In the genomic region with DNA sequence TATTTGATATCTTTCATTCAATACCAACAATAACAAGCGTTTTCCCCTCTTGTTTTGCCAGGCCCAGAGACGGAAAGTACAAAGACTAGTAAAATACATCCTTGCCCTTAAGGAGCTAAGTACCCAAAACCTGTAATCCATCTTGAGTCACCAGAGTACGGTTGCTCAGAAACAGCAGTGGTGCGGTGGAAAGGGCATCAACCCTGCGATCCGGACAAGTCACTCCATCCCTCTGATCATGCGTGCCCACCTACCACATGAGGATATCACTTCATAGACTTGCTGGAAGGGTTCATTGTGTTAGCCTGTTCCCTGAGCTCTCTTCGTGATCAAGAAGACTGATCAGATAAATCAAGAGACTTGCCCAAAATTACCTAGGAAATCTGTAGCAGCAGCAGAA, we compare ENCODE assay signal across 9 cellular contexts. TPM values are rescaled to one million over a fixed set of nuclear protein-coding genes. Genes with fewer than 3 reads are reported as not detected.
DNase-seq lines count a peak whose midpoint lies in the region; ATAC-seq and TF ChIP-seq lines count a peak whose summit lies in the region.
"Had no signal": no experiment of that assay in that cellular context is flagged by ENCODE, and none has a peak within 500 bp of the region (broad histone marks: within the 10 kb centered on the region; RNA-seq: fewer than 3 reads in every experiment).

No MANE protein-coding gene starts in this region.

- no peak overlapping the region for H3K9ac ChIP-seq in fibroblast of lung (ENCODE audit: insufficient read depth, low read length)

- peaks cover 36% of the 10 kb centered on the region for H3K36me3 ChIP-seq in PC-9 (ENCODE audit: low read depth)
- peaks cover 10% of the 10 kb centered on the region for H3K36me3 ChIP-seq in fibroblast of lung (ENCODE audit: control insufficient read depth, insufficient read depth, low read length)

- H3K9me3 Mint-ChIP-seq in activated naive CD4-positive, alpha-beta T cell treated with anti-CD3 and anti-CD28 coated beads for 36 hours = peaks cover 2% of the 10 kb centered on the region
- H3K9me3 Mint-ChIP-seq in stimulated activated naive CD8-positive, alpha-beta T cell treated with anti-CD3 and anti-CD28 coated beads, Interleukin-15, amount 100 ng/mL, for 72 hours = no peaks in the 10 kb centered on the region

- peak overlapping the region; percentile 93 for H3K4me3 Mint-ChIP-seq in activated naive CD4-positive, alpha-beta T cell treated with anti-CD3 and anti-CD28 coated beads for 36 hours
- peak overlapping the region; percentile 83 to 91 for H3K4me3 Mint-ChIP-seq in stimulated activated naive CD8-positive, alpha-beta T cell treated with anti-CD3 and anti-CD28 coated beads, Interleukin-15, amount 100 ng/mL, for 72 hours

- intact Hi-C loops in activated naive CD4-positive, alpha-beta T cell treated with anti-CD3 and anti-CD28 coated beads for 36 hours (cut with micrococcal nuclease) = loop anchor here (2.0 kb wide), 2 partner anchors 139 to 211 kb away; no protein-coding TSS in a partner anchor
- intact Hi-C loops in PC-9 (cut with micrococcal nuclease; ENCODE audit: unreplicated experiment) = no loop called here

- no peaks in the 10 kb centered on the region for H3K9me3 ChIP-seq in PC-9 (ENCODE audit: insufficient read depth, low read depth)
- no peaks in the 10 kb centered on the region for H3K9me3 ChIP-seq in fibroblast of lung (ENCODE audit: control insufficient read depth, insufficient read depth, low read depth, low read length)

- CTCF ChIA-PET in activated naive CD4-positive, alpha-beta T cell treated with anti-CD3 and anti-CD28 coated beads for 36 hours (lab: Charles Lee) = interaction anchor here (0.7 to 1.7 kb wide), 6 partner anchors 10 to 336 kb away, joined by 3 to 6 read pairs (median 3); no protein-coding TSS in a partner anchor
- CTCF ChIA-PET in PC-9 (lab: Charles Lee) = no interaction called here

- DNase-seq in activated naive CD4-positive, alpha-beta T cell treated with anti-CD3 and anti-CD28 coated beads for 36 hours = no peak
- no peak for DNase-seq in activated naive CD4-positive, alpha-beta T cell treated with Interleukin-2 at 50 U/mL for 16 hours
- DNase-seq in PC-9 = no peak
- DNase-seq in fibroblast of lung (ENCODE audit: low read depth in 2 of 2) = no peak
- DNase-seq in stimulated activated naive CD8-positive, alpha-beta T cell treated with anti-CD3 and anti-CD28 coated beads, Interleukin-15, amount 100 ng/mL, for 72 hours = no peak
- DNase-seq in kidney tubule cell (ENCODE audit: low spot score) = no peak
- DNase-seq: stimulated activated CD4-positive, alpha-beta T cell treated with anti-CD3 and anti-CD28 coated beads, Interleukin-15, amount 100 ng/mL, for 24 hours had no signal

- no peak for ATAC-seq in stimulated activated naive CD8-positive, alpha-beta T cell treated with anti-CD3 and anti-CD28 coated beads, Interleukin-15, amount 100 ng/mL, for 72 hours
- ATAC-seq in HG02938 (IDR thresholded peaks at IDR 0.05; ENCODE audit: unreplicated experiment) (no peak), GM21619 (IDR thresholded peaks at IDR 0.05; ENCODE audit: unreplicated experiment) (no peak)

- BruUV-seq in PC-9 (replicated peaks; lab: Mats Ljungman, UMichigan) = TSS peak; percentile 31

- H3K4me1 ChIP-seq in PC-9 (replicated peaks; ENCODE audit: insufficient read depth) = peaks cover 35% of the 10 kb centered on the region
- H3K4me1 ChIP-seq in fibroblast of lung (ENCODE audit: control insufficient read depth, extremely low read depth, insufficient read depth, low read length) = peaks cover 12% of the 10 kb centered on the region

- H4K20me1 ChIP-seq in PC-9 (ENCODE audit: insufficient read depth) (peaks cover 5% of the 10 kb centered on the region; the same call in 1 of the 2 replicates), fibroblast of lung (ENCODE audit: control insufficient read depth, extremely low read depth, insufficient read depth, low read length) (no peaks in the 10 kb centered on the region)

- H3K27ac ChIP-seq in PC-9 (no peak overlapping the region), fibroblast of lung (ENCODE audit: insufficient read depth, low read length) (no peak overlapping the region)

- H3K4me2 ChIP-seq in PC-9 = peak overlapping the region; percentile 98
- H3K4me2 ChIP-seq in fibroblast of lung (ENCODE audit: extremely low read depth, insufficient read depth, low read length) = peak overlapping the region; percentile 76

- no peaks in the 10 kb centered on the region for H3K27me3 ChIP-seq in PC-9 (ENCODE audit: insufficient read depth, low read depth)
- no peaks in the 10 kb centered on the region for H3K27me3 ChIP-seq in fibroblast of lung (ENCODE audit: control insufficient read depth, insufficient read depth, low read length)

- H3K27ac Mint-ChIP-seq in activated naive CD4-positive, alpha-beta T cell treated with anti-CD3 and anti-CD28 coated beads for 36 hours = no peak overlapping the region
- H3K27ac Mint-ChIP-seq in stimulated activated naive CD8-positive, alpha-beta T cell treated with anti-CD3 and anti-CD28 coated beads, Interleukin-15, amount 100 ng/mL, for 72 hours = no peak overlapping the region

- H3K36me3 Mint-ChIP-seq in activated naive CD4-positive, alpha-beta T cell treated with anti-CD3 and anti-CD28 coated beads for 36 hours (ENCODE audit: low read depth) = peaks cover 47% of the 10 kb centered on the region

- POLR2A ChIA-PET in PC-9 (lab: Charles Lee; ENCODE audit: unreplicated experiment) = no interaction called here

- no peaks in the 10 kb centered on the region for H3K27me3 Mint-ChIP-seq in activated naive CD4-positive, alpha-beta T cell treated with anti-CD3 and anti-CD28 coated beads for 36 hours (ENCODE audit: low read depth)
- H3K27me3 Mint-ChIP-seq in stimulated activated naive CD8-positive, alpha-beta T cell treated with anti-CD3 and anti-CD28 coated beads, Interleukin-15, amount 100 ng/mL, for 72 hours = no peaks in the 10 kb centered on the region

- H3K9me2 ChIP-seq in PC-9 (ENCODE audit: insufficient read depth) = no peaks in the 10 kb centered on the region

- H3K4me3 ChIP-seq in PC-9 (peak overlapping the region; percentile 97; the same call in 1 of the 2 replicates), fibroblast of lung (replicated peaks in 1 of 4; ENCODE audit: control extremely low read depth in 1 of 4, insufficient read depth in 1 of 4, low read depth in 3 of 4, low read length in 4 of 4) (peak overlapping the region in 2 of 4 experiments; percentile 76 to 86)

- no peak overlapping the region for H2AFZ ChIP-seq in PC-9
- H2AFZ ChIP-seq in fibroblast of lung (ENCODE audit: low read length) = no peak overlapping the region

- TF ChIP-seq CTCF in PC-9 (conservative IDR thresholded peaks at IDR 0.05) (no peak), fibroblast of lung (conservative IDR thresholded peaks at IDR 0.05 in 1 of 2, IDR thresholded peaks at IDR 0.05 in 1 of 2; ENCODE audit: low read depth in 1 of 2, low read length in 2 of 2) (no peak)

- H3F3A ChIP-seq in PC-9 (ENCODE audit: insufficient read depth, low read depth) = peaks cover 10% of the 10 kb centered on the region; the same call in 1 of the 2 replicates

- H3K4me1 Mint-ChIP-seq in activated naive CD4-positive, alpha-beta T cell treated with anti-CD3 and anti-CD28 coated beads for 36 hours (ENCODE audit: low read depth) = peaks cover 63% of the 10 kb centered on the region
- peaks cover 74% of the 10 kb centered on the region for H3K4me1 Mint-ChIP-seq in stimulated activated naive CD8-positive, alpha-beta T cell treated with anti-CD3 and anti-CD28 coated beads, Interleukin-15, amount 100 ng/mL, for 72 hours

- peaks cover 51% of the 10 kb centered on the region for H3K79me2 ChIP-seq in PC-9 (ENCODE audit: low read depth)
- H3K79me2 ChIP-seq in fibroblast of lung (ENCODE audit: control insufficient read depth, insufficient read depth, low read length) = peaks cover 24% of the 10 kb centered on the region

RNA-seq across cellular contexts. Expression of gene TOMM34, which starts 1.9 kb away (rescaled TPM):
- 10 to 100 TPM; 44.0 to 45.9 TPM for total RNA-seq in activated naive CD4-positive, alpha-beta T cell treated with anti-CD3 and anti-CD28 coated beads for 36 hours
- 65.9 and 71.1 TPM in 2 replicates for total RNA-seq in PC-9 (2021)
- 10.5 and 15.5 TPM in 2 replicates for total RNA-seq in fibroblast of lung
- 25.6 and 58.7 TPM in 2 replicates for polyA plus RNA-seq in fibroblast of lung
- 25.4 and 57.2 TPM in 2 replicates for polyA plus RNA-seq in fibroblast of lung (2012)
- 17.8 and 32.5 TPM in 2 replicates for polyA minus RNA-seq in fibroblast of lung (ENCODE audit: low replicate concordance)

RNA-seq across cellular contexts. Expression of gene STK4, which starts 8.0 kb away (rescaled TPM):
- total RNA-seq in activated naive CD4-positive, alpha-beta T cell treated with anti-CD3 and anti-CD28 coated beads for 36 hours = 100 to 1,000 TPM; 110 to 116 TPM
- total RNA-seq in PC-9 (2021) (43.7 and 60.9 TPM in 2 replicates), fibroblast of lung (22.9 and 31.7 TPM in 2 replicates)
- 19.0 and 23.4 TPM in 2 replicates for polyA plus RNA-seq in fibroblast of lung
- polyA plus RNA-seq in fibroblast of lung (2012) = 10.9 and 11.0 TPM in 2 replicates
- polyA minus RNA-seq in fibroblast of lung (ENCODE audit: low replicate concordance) = 12.8 and 21.5 TPM in 2 replicates

RNA-seq across cellular contexts. Expression of gene PABPC1L, which starts 48.4 kb away (rescaled TPM):
- total RNA-seq in activated naive CD4-positive, alpha-beta T cell treated with anti-CD3 and anti-CD28 coated beads for 36 hours = 10 to 100 TPM; 71.0 to 72.8 TPM
- 132 and 156 TPM in 2 replicates for total RNA-seq in PC-9 (2021)
- total RNA-seq in fibroblast of lung = 6.7 and 11.9 TPM in 2 replicates
- polyA plus RNA-seq in fibroblast of lung = 11.6 and 17.8 TPM in 2 replicates
- polyA plus RNA-seq in fibroblast of lung (2012) = 5.9 and 9.5 TPM in 2 replicates
- polyA minus RNA-seq in fibroblast of lung (ENCODE audit: low replicate concordance) = 3.4 and 5.4 TPM in 2 replicates
